Comparison of ENCODE assay signal across 1 cellular context in genomic region chr1:77347646-77348045, GRCh38.
TF ChIP-seq lines count a peak whose summit lies in the region.

No MANE protein-coding gene starts in this region.

TF ChIP-seq in GM23338, 12 proteins besides CTCF, POLR2A, EP300 and RAD21 (continued from another document):
- no peak for TF ChIP-seq ZNF462 (CRISPR knock-in tag; IDR thresholded peaks at IDR 0.05)
